22 cellular contexts compared by ENCODE assay signal in the genomic region with DNA sequence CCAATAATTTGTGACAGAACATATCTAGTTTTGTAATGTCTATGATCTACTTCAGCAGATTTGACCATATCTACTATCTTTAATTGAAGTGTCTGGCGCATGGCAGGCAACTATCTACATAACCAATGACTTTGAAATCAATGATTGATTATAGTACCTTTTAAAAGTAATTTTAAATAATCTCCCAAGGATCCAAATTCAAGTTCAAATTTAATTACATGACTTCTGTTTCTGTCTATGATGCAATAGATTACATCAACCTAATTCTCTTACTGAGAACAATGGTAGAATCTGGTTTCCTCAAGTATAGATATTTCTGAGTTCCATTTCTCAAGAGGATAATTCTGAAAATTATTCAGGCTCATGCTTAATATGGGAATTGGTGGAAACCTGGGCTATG.
"Had no signal": no experiment of that assay in that cellular context is flagged by ENCODE, and none has a peak within 500 bp of the region (broad histone marks: within the 10 kb centered on the region; RNA-seq: fewer than 3 reads in every experiment).

No MANE protein-coding gene starts in this region.

- H3K4me1 Mint-ChIP-seq: endodermal cell; naive thymus-derived CD8-positive, alpha-beta T cell; stimulated activated naive B cell treated with anti-CD40 and anti-IgM and Interleukin-4, amounts not matched to agents 10 μg/mL and 1 μg/mL and 100 μg/mL, for 72 hours; stimulated activated naive CD8-positive, alpha-beta T cell treated with anti-CD3 and anti-CD28 coated beads, Interleukin-15, amount 100 ng/mL, for 72 hours had no signal

- FAIRE-seq: endothelial cell of umbilical vein had no signal

- DNase-seq: effector CD4-positive, alpha-beta T cell; endodermal cell; foreskin melanocyte; head of caudate nucleus; hippocampal formation; mucosa of descending colon; naive thymus-derived CD8-positive, alpha-beta T cell; psoas muscle; sigmoid colon; stimulated activated CD4-positive, alpha-beta T cell treated with anti-CD3 and anti-CD28 coated beads, Interleukin-2, amount 100 ng/mL, for 24 hours; stimulated activated CD4-positive, alpha-beta T cell treated with anti-CD3 and anti-CD28 coated beads, Interleukin-4, amount 100 ng/mL, for 4 hours; stimulated activated naive B cell treated with anti-CD40 and anti-IgM and Interleukin-4, amounts not matched to agents 10 μg/mL and 1 μg/mL and 100 μg/mL, for 72 hours; stimulated activated naive CD8-positive, alpha-beta T cell treated with anti-CD3 and anti-CD28 coated beads, Interleukin-15, amount 100 ng/mL, for 72 hours; testis; upper lobe of right lung had no signal

- H3K27ac Mint-ChIP-seq: endodermal cell; naive thymus-derived CD8-positive, alpha-beta T cell; stimulated activated naive B cell treated with anti-CD40 and anti-IgM and Interleukin-4, amounts not matched to agents 10 μg/mL and 1 μg/mL and 100 μg/mL, for 72 hours; stimulated activated naive CD8-positive, alpha-beta T cell treated with anti-CD3 and anti-CD28 coated beads, Interleukin-15, amount 100 ng/mL, for 72 hours had no signal

- H3K27me3 ChIP-seq: esophagus muscularis mucosa, neutrophil, sigmoid colon, testis, tibial nerve, upper lobe of right lung, vagina had no signal

- H3K4me1 ChIP-seq: esophagus muscularis mucosa, psoas muscle, sigmoid colon, testis, tibial nerve, upper lobe of right lung, vagina had no signal

- H3K27ac ChIP-seq: coronary artery, esophagus muscularis mucosa, neutrophil, psoas muscle, sigmoid colon, skin epidermis, testis, tibial nerve, upper lobe of right lung, vagina had no signal

- ATAC-seq: mucosa of descending colon; naive thymus-derived CD8-positive, alpha-beta T cell; stimulated activated naive B cell treated with anti-CD40 and anti-IgM and Interleukin-4, amounts not matched to agents 10 μg/mL and 1 μg/mL and 100 μg/mL, for 72 hours; stimulated activated naive CD8-positive, alpha-beta T cell treated with anti-CD3 and anti-CD28 coated beads, Interleukin-15, amount 100 ng/mL, for 72 hours had no signal

- H3K27me3 Mint-ChIP-seq: stimulated activated naive B cell treated with anti-CD40 and anti-IgM and Interleukin-4, amounts not matched to agents 10 μg/mL and 1 μg/mL and 100 μg/mL, for 72 hours; stimulated activated naive CD8-positive, alpha-beta T cell treated with anti-CD3 and anti-CD28 coated beads, Interleukin-15, amount 100 ng/mL, for 72 hours had no signal

- H3K9me3 ChIP-seq: esophagus muscularis mucosa, mucosa of descending colon, neutrophil, psoas muscle, sigmoid colon, testis, tibial nerve, upper lobe of right lung, vagina had no signal

- H3K36me3 ChIP-seq: esophagus muscularis mucosa, neutrophil, sigmoid colon, tibial nerve, upper lobe of right lung, vagina had no signal

- H3K4me3 Mint-ChIP-seq: endodermal cell; naive thymus-derived CD8-positive, alpha-beta T cell; stimulated activated naive B cell treated with anti-CD40 and anti-IgM and Interleukin-4, amounts not matched to agents 10 μg/mL and 1 μg/mL and 100 μg/mL, for 72 hours; stimulated activated naive CD8-positive, alpha-beta T cell treated with anti-CD3 and anti-CD28 coated beads, Interleukin-15, amount 100 ng/mL, for 72 hours had no signal

- H3K9me3 Mint-ChIP-seq: endodermal cell; stimulated activated naive CD8-positive, alpha-beta T cell treated with anti-CD3 and anti-CD28 coated beads, Interleukin-15, amount 100 ng/mL, for 72 hours had no signal

- H3K4me3 ChIP-seq: coronary artery, esophagus muscularis mucosa, mucosa of descending colon, psoas muscle, sigmoid colon, skin epidermis, testis, tibial nerve, upper lobe of right lung, vagina had no signal

- H3K36me3 Mint-ChIP-seq: naive thymus-derived CD8-positive, alpha-beta T cell; stimulated activated naive B cell treated with anti-CD40 and anti-IgM and Interleukin-4, amounts not matched to agents 10 μg/mL and 1 μg/mL and 100 μg/mL, for 72 hours had no signal
